ENCODE assay signal across 1 cellular context in the genomic region with DNA sequence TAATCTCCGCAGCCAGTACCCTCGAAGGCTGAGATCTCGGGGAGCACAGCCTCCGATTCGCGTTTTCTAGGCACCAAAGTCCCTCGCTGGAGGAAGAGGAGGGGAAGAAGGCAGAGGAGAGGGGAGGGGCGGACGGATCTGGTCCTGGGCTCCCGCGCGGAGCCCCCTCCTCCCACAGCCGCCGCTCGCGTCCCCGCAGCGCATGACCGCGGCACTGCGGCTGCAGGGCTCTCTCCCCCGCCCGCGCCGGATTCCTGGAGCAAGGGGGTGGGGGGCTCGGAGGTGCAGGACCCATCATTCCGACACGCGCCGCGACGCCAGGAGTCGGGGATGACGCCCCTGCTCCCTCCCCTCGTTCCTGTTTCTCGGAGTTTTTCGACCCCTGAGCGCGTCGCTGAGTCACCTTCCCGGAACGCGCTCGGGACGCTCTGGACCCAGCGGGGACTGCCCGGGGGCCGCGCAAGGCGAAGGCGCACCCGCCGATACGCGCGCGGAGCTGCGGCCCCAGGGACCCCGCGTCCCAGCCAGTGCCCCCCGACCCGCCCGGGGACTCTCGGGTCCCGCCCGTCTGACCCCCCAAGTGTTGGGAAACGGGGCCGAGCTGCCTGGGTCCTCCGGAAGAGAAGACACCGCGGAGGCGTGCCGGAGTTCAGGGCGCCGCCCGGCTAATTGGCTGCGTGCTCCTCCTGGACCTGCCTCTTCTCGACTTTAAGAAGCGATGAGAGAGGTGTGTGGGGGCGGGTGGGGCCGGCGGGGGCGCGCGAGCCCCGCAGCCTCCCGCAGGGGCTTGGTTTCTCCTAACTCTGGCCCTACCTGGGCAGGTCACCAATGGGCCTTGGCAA.
TF ChIP-seq lines count a peak whose summit lies in the region.

No MANE protein-coding gene starts in this region.

TF ChIP-seq in HepG2, 621 proteins besides CTCF, POLR2A, EP300 and RAD21 (continued from another document and continues in another):
- TF ChIP-seq ZBTB2 (CRISPR knock-in tag; IDR thresholded peaks at IDR 0.05; ENCODE audit: low read depth), result peak; percentile 20; the same call in 1 of the 2 replicates
- peak; percentile 77; the same call in 1 of the 2 replicates for TF ChIP-seq ZNF326 (CRISPR knock-in tag; IDR thresholded peaks at IDR 0.05; ENCODE audit: borderline replicate concordance)
- TF ChIP-seq ZNF160 (CRISPR knock-in tag; IDR thresholded peaks at IDR 0.05), result peak; percentile 68; the same call in 1 of the 2 replicates
- 0 out of 2 replicates have a peak, but pooled peaks have one; percentile 54 for TF ChIP-seq IRF2 (CRISPR knock-in tag; IDR thresholded peaks at IDR 0.05)
- TF ChIP-seq ZBTB25 (CRISPR knock-in tag; IDR thresholded peaks at IDR 0.05), result peak; percentile 59; the same call in 1 of the 2 replicates
- TF ChIP-seq, protein P1, sequence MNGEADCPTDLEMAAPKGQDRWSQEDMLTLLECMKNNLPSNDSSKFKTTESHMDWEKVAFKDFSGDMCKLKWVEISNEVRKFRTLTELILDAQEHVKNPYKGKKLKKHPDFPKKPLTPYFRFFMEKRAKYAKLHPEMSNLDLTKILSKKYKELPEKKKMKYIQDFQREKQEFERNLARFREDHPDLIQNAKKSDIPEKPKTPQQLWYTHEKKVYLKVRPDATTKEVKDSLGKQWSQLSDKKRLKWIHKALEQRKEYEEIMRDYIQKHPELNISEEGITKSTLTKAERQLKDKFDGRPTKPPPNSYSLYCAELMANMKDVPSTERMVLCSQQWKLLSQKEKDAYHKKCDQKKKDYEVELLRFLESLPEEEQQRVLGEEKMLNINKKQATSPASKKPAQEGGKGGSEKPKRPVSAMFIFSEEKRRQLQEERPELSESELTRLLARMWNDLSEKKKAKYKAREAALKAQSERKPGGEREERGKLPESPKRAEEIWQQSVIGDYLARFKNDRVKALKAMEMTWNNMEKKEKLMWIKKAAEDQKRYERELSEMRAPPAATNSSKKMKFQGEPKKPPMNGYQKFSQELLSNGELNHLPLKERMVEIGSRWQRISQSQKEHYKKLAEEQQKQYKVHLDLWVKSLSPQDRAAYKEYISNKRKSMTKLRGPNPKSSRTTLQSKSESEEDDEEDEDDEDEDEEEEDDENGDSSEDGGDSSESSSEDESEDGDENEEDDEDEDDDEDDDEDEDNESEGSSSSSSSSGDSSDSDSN (CRISPR knock-in tag; IDR thresholded peaks at IDR 0.05), result peak; percentile 81
- TF ChIP-seq GLI4 (CRISPR knock-in tag; IDR thresholded peaks at IDR 0.05; ENCODE audit: borderline replicate concordance), result no peak; the same call in 1 of the 2 replicates
- peak; percentile 70 for TF ChIP-seq TEAD2 (CRISPR knock-in tag; IDR thresholded peaks at IDR 0.05)
- TF ChIP-seq NFIB (CRISPR knock-in tag; IDR thresholded peaks at IDR 0.05; ENCODE audit: borderline replicate concordance), result no peak
- TF ChIP-seq ZNF430 (CRISPR knock-in tag; IDR thresholded peaks at IDR 0.05), result peak; percentile 5; the same call in 1 of the 2 replicates
- peak; percentile 32; the same call in 1 of the 2 replicates for TF ChIP-seq NCOA2 (CRISPR knock-in tag; IDR thresholded peaks at IDR 0.05)
- peak; percentile 100 for TF ChIP-seq AGO2 (optimal IDR thresholded peaks at IDR 0.05; ENCODE audit: low read depth, low read length)
- TF ChIP-seq ZFP37 (CRISPR knock-in tag; IDR thresholded peaks at IDR 0.05; ENCODE audit: borderline replicate concordance), result peak; percentile 83; the same call in 1 of the 2 replicates
- peak; percentile 89 for TF ChIP-seq KAT7 (CRISPR knock-in tag; IDR thresholded peaks at IDR 0.05; ENCODE audit: borderline replicate concordance)
- peak; percentile 73; the same call in 1 of the 2 replicates for TF ChIP-seq ZIK1 (CRISPR knock-in tag; IDR thresholded peaks at IDR 0.05; ENCODE audit: borderline replicate concordance, low read depth)
- TF ChIP-seq MED1 (CRISPR knock-in tag; IDR thresholded peaks at IDR 0.05), result peak; percentile 83
- TF ChIP-seq YEATS4 (CRISPR knock-in tag; IDR thresholded peaks at IDR 0.05; ENCODE audit: borderline replicate concordance), result peak; percentile 74
- no peak for TF ChIP-seq ZNF598 (CRISPR knock-in tag; IDR thresholded peaks at IDR 0.05; ENCODE audit: borderline replicate concordance)
- TF ChIP-seq CHD4 (IDR thresholded peaks at IDR 0.05; ENCODE audit: borderline replicate concordance, low read length), result no peak
- TF ChIP-seq GPN1 (CRISPR knock-in tag; IDR thresholded peaks at IDR 0.05; ENCODE audit: borderline replicate concordance), result no peak
- TF ChIP-seq MNT (IDR thresholded peaks at IDR 0.05), result peak; percentile 28; the same call in 1 of the 2 replicates
- no peak; the same call in 1 of the 2 replicates for TF ChIP-seq ZSCAN29 (CRISPR knock-in tag; conservative IDR thresholded peaks at IDR 0.05)
- TF ChIP-seq ATF3 (CRISPR knock-in tag; IDR thresholded peaks at IDR 0.05), result peak; percentile 93
- peak; percentile 46 for TF ChIP-seq ZNF143 (CRISPR knock-in tag; IDR thresholded peaks at IDR 0.05)
- peak; percentile 83 for TF ChIP-seq ZC3H13 (CRISPR knock-in tag; IDR thresholded peaks at IDR 0.05)
- peak; percentile 75 for TF ChIP-seq SOX5 (CRISPR knock-in tag; IDR thresholded peaks at IDR 0.05; ENCODE audit: borderline replicate concordance)
- peak; percentile 61 for TF ChIP-seq ZNF749 (CRISPR knock-in tag; IDR thresholded peaks at IDR 0.05; ENCODE audit: borderline replicate concordance)
- peak; percentile 30; the same call in 1 of the 2 replicates for TF ChIP-seq DR1 (CRISPR knock-in tag; IDR thresholded peaks at IDR 0.05)
- peak; percentile 54 for TF ChIP-seq ZBTB20 (CRISPR knock-in tag; IDR thresholded peaks at IDR 0.05; ENCODE audit: borderline replicate concordance, low read depth)
- TF ChIP-seq ZNF674 (CRISPR knock-in tag; IDR thresholded peaks at IDR 0.05; ENCODE audit: low read depth), result 0 out of 2 replicates have a peak, but pooled peaks have one; percentile 25
- TF ChIP-seq PHF21A (CRISPR knock-in tag; IDR thresholded peaks at IDR 0.05), result no peak
- 0 out of 2 replicates have a peak, but pooled peaks have one; percentile 15 for TF ChIP-seq PHF20 (CRISPR knock-in tag; IDR thresholded peaks at IDR 0.05)
- peak; percentile 26; the same call in 1 of the 2 replicates for TF ChIP-seq ZNF646 (CRISPR knock-in tag; IDR thresholded peaks at IDR 0.05)
- TF ChIP-seq BRD4 (CRISPR knock-in tag; IDR thresholded peaks at IDR 0.05), result peak; percentile 91
- TF ChIP-seq PITX1 (CRISPR knock-in tag; IDR thresholded peaks at IDR 0.05), result no peak
- TF ChIP-seq ZNF333 (CRISPR knock-in tag; IDR thresholded peaks at IDR 0.05; ENCODE audit: borderline replicate concordance), result peak; percentile 86
- 0 out of 2 replicates have a peak, but pooled peaks have one; percentile 37 for TF ChIP-seq ZNF557 (CRISPR knock-in tag; IDR thresholded peaks at IDR 0.05)
- TF ChIP-seq ZNF615 (CRISPR knock-in tag; IDR thresholded peaks at IDR 0.05; ENCODE audit: borderline replicate concordance), result no peak
- TF ChIP-seq SAP130 (CRISPR knock-in tag; IDR thresholded peaks at IDR 0.05; ENCODE audit: low read depth), result peak; percentile 71
- TF ChIP-seq ZNF10 (CRISPR knock-in tag; IDR thresholded peaks at IDR 0.05; ENCODE audit: borderline replicate concordance, low read depth), result no peak
- peak; percentile 32 for TF ChIP-seq ESRRA (CRISPR knock-in tag; IDR thresholded peaks at IDR 0.05; ENCODE audit: low read depth)
- TF ChIP-seq HNRNPLL (IDR thresholded peaks at IDR 0.05; ENCODE audit: low read depth, low read length, poor library complexity, severe bottlenecking), result peak; percentile 86
- no peak for TF ChIP-seq ZNF644 (CRISPR knock-in tag; IDR thresholded peaks at IDR 0.05; ENCODE audit: low read depth)
- peak; percentile 73; the same call in 1 of the 2 replicates for TF ChIP-seq KLF6 (CRISPR knock-in tag; IDR thresholded peaks at IDR 0.05)
- peak; percentile 9; the same call in 1 of the 2 replicates for TF ChIP-seq GATA4 (IDR thresholded peaks at IDR 0.05; ENCODE audit: borderline replicate concordance, low read depth)
- TF ChIP-seq ZNF253 (CRISPR knock-in tag; IDR thresholded peaks at IDR 0.05; ENCODE audit: borderline replicate concordance), result peak; percentile 67
- TF ChIP-seq, protein P2, sequence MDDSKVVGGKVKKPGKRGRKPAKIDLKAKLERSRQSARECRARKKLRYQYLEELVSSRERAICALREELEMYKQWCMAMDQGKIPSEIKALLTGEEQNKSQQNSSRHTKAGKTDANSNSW (CRISPR knock-in tag; IDR thresholded peaks at IDR 0.05; ENCODE audit: borderline replicate concordance), result 0 out of 2 replicates have a peak, but pooled peaks have one; percentile 25
- TF ChIP-seq MEIS2 (CRISPR knock-in tag; IDR thresholded peaks at IDR 0.05), result peak; percentile 89
- TF ChIP-seq IRX3 (CRISPR knock-in tag; IDR thresholded peaks at IDR 0.05; ENCODE audit: borderline replicate concordance, low read depth), result peak; percentile 25; the same call in 1 of the 2 replicates
